14 cellular contexts compared by ENCODE assay signal in genomic region chr6:6801635-6802218, GRCh38.
"Had no signal": no experiment of that assay in that cellular context is flagged by ENCODE, and none has a peak within 500 bp of the region (broad histone marks: within the 10 kb centered on the region; RNA-seq: fewer than 3 reads in every experiment).

No MANE protein-coding gene starts in this region.

- H3K4me3 ChIP-seq: sigmoid colon, tibial nerve had no signal

- H3K27me3 ChIP-seq: brain microvascular endothelial cell, neutrophil, sigmoid colon, tibial nerve had no signal

- H3K4me3 Mint-ChIP-seq: activated T-cell treated with anti-CD3 and anti-CD28 coated beads, Interleukin-2, amount 50 U/mL, for 72 hours; naive thymus-derived CD8-positive, alpha-beta T cell; stimulated activated effector memory CD8-positive, alpha-beta T cell treated with anti-CD3 and anti-CD28 coated beads, Interleukin-12 subunit alpha, Interleukin-12 subunit beta, amount 100 ng/mL, for 72 hours had no signal

- H3K27ac Mint-ChIP-seq: activated T-cell treated with anti-CD3 and anti-CD28 coated beads, Interleukin-2, amount 50 U/mL, for 72 hours; stimulated activated effector memory CD8-positive, alpha-beta T cell treated with anti-CD3 and anti-CD28 coated beads, Interleukin-12 subunit alpha, Interleukin-12 subunit beta, amount 100 ng/mL, for 72 hours had no signal

- H3K36me3 Mint-ChIP-seq: naive thymus-derived CD8-positive, alpha-beta T cell; stimulated activated effector memory CD8-positive, alpha-beta T cell treated with anti-CD3 and anti-CD28 coated beads, Interleukin-12 subunit alpha, Interleukin-12 subunit beta, amount 100 ng/mL, for 72 hours had no signal

- H3K27ac ChIP-seq: brain microvascular endothelial cell, neutrophil, parathyroid adenoma, sigmoid colon, tibial nerve had no signal

- H3K4me1 ChIP-seq: parathyroid adenoma, sigmoid colon had no signal

- H3K36me3 ChIP-seq: brain microvascular endothelial cell, neutrophil, sigmoid colon, tibial nerve had no signal

- H3K9me3 Mint-ChIP-seq: activated T-cell treated with anti-CD3 and anti-CD28 coated beads, Interleukin-2, amount 50 U/mL, for 72 hours; naive thymus-derived CD8-positive, alpha-beta T cell; stimulated activated effector memory CD8-positive, alpha-beta T cell treated with anti-CD3 and anti-CD28 coated beads, Interleukin-12 subunit alpha, Interleukin-12 subunit beta, amount 100 ng/mL, for 72 hours had no signal

- H3K9ac ChIP-seq: parathyroid adenoma had no signal

- H3K9me3 ChIP-seq: neutrophil, sigmoid colon, tibial nerve had no signal

- ATAC-seq: activated T-cell treated with anti-CD3 and anti-CD28 coated beads, Interleukin-2, amount 50 U/mL, for 72 hours; left colon; naive thymus-derived CD8-positive, alpha-beta T cell; stimulated activated effector memory CD8-positive, alpha-beta T cell treated with anti-CD3 and anti-CD28 coated beads, Interleukin-12 subunit alpha, Interleukin-12 subunit beta, amount 100 ng/mL, for 72 hours had no signal

- DNase-seq: activated CD4-positive, CD25-positive, alpha-beta regulatory T cell treated with anti-CD3 and anti-CD28 coated beads, Interleukin-2, amount 50 U/mL, for 72 hours; activated T-cell treated with anti-CD3 and anti-CD28 coated beads, Interleukin-2, amount 50 U/mL, for 72 hours; anterior cingulate cortex; brain microvascular endothelial cell; effector memory CD4-positive, alpha-beta T cell; left colon; mammary epithelial cell; sigmoid colon; stimulated activated CD4-positive, alpha-beta T cell treated with anti-CD3 and anti-CD28 coated beads, Interleukin-2, amount 100 ng/mL, for 24 hours had no signal
